Comparison of ENCODE assay signal across 14 cellular contexts in genomic region chr6:102407886-102408741, GRCh38.
DNase-seq lines count a peak whose midpoint lies in the region; ATAC-seq, FAIRE-seq and TF ChIP-seq lines count a peak whose summit lies in the region.
"Had no signal": no experiment of that assay in that cellular context is flagged by ENCODE, and none has a peak within 500 bp of the region (broad histone marks: within the 10 kb centered on the region; RNA-seq: fewer than 3 reads in every experiment).

No MANE protein-coding gene starts in this region.

- no peak for TF ChIP-seq EP300 in gastroesophageal sphincter (IDR thresholded peaks at IDR 0.05)

- ATAC-seq in PC-3 = peak; percentile 55
- no peak for ATAC-seq in WTC11
- ATAC-seq in GM21526 (IDR thresholded peaks at IDR 0.05; ENCODE audit: low FRiP score, unreplicated experiment) = no peak
- ATAC-seq in gastroesophageal sphincter = no peak

- no peak overlapping the region for H3K27ac ChIP-seq in PC-3 (ENCODE audit: low read length)
- H3K27ac ChIP-seq in gastroesophageal sphincter = no peak overlapping the region
- H3K27ac ChIP-seq: C4-2B had no signal

- POLR2A ChIA-PET in PC-3 (lab: Charles Lee; ENCODE audit: unreplicated experiment) (no interaction called here), WTC11 (lab: Charles Lee) (no interaction called here)

- H3K27me3 Mint-ChIP-seq in WTC11 (ENCODE audit: low read depth) = no peaks in the 10 kb centered on the region
- H3K27me3 Mint-ChIP-seq: CD4-positive, alpha-beta memory T cell had no signal

- H3K9me2 ChIP-seq in PC-3 (replicated peaks; ENCODE audit: low read length) = no peaks in the 10 kb centered on the region

- no peaks in the 10 kb centered on the region for H3F3A ChIP-seq in PC-3 (ENCODE audit: low read length, unreplicated experiment)

- peaks cover 3% of the 10 kb centered on the region for H3K36me3 Mint-ChIP-seq in WTC11
- H3K36me3 Mint-ChIP-seq: CD4-positive, alpha-beta memory T cell had no signal

- FAIRE-seq in frontal cortex (lab: Jason Lieb, UNC) = peak; percentile 10
- FAIRE-seq: GM12891, H1 had no signal

- no TSS peak for BruUV-seq in PC-3 (replicated peaks; lab: Mats Ljungman, UMichigan)

- no peak overlapping the region for H2AFZ ChIP-seq in PC-3 (ENCODE audit: low read length)

- no peak overlapping the region for H3K4me2 ChIP-seq in PC-3 (ENCODE audit: low read length)

- DNase-seq in ELR (ENCODE audit: low read depth) (peak; percentile 47), PC-3 (peak; percentile 36), WTC11 (ENCODE audit: low spot score) (no peak), frontal cortex (ENCODE audit: low spot score in 2 of 2) (no peak), AML-193 (lab: John Stamatoyannopoulos, UW) (no peak)
- DNase-seq: BE2C; CD4-positive, alpha-beta memory T cell; DMS79 had no signal

- no peak overlapping the region for H3K27ac Mint-ChIP-seq in WTC11
- H3K27ac Mint-ChIP-seq: CD4-positive, alpha-beta memory T cell had no signal

- no peaks in the 10 kb centered on the region for H3K4me1 ChIP-seq in PC-3 (ENCODE audit: insufficient read depth, low read length)
- no peaks in the 10 kb centered on the region for H3K4me1 ChIP-seq in gastroesophageal sphincter
- H3K4me1 ChIP-seq: BE2C, HAP-1 had no signal

- no peak for TF ChIP-seq POLR2A in gastroesophageal sphincter (IDR thresholded peaks at IDR 0.05)

- H3K4me1 Mint-ChIP-seq in WTC11 = peaks cover 10% of the 10 kb centered on the region
- H3K4me1 Mint-ChIP-seq: CD4-positive, alpha-beta memory T cell had no signal

- no peak for TF ChIP-seq CTCF in PC-3 (conservative IDR thresholded peaks at IDR 0.05; ENCODE audit: low read depth, low read length)
- TF ChIP-seq CTCF in WTC11 (IDR thresholded peaks at IDR 0.05) = no peak
- TF ChIP-seq CTCF in gastroesophageal sphincter (IDR thresholded peaks at IDR 0.05) = no peak

- H3K9ac ChIP-seq in PC-3 (ENCODE audit: low read length) = no peak overlapping the region

- 87 to 97% methylated on average over 2 to 4 of the region's 4 CpGs for WGBS in gastroesophageal sphincter (ENCODE audit: low coverage in 1 of 2), 2 donors

- H3K27me3 ChIP-seq in PC-3 (ENCODE audit: low read length) (no peaks in the 10 kb centered on the region), gastroesophageal sphincter (no peaks in the 10 kb centered on the region)
- H3K27me3 ChIP-seq: BE2C had no signal

- H3K9me3 Mint-ChIP-seq in WTC11 = peaks cover 5% of the 10 kb centered on the region

- H3K4me3 Mint-ChIP-seq in WTC11 = no peak overlapping the region
- H3K4me3 Mint-ChIP-seq: CD4-positive, alpha-beta memory T cell had no signal

- intact Hi-C loops in PC-3 (cut with micrococcal nuclease) = no loop called here

- H4K20me1 ChIP-seq in PC-3 (ENCODE audit: low read length) = no peaks in the 10 kb centered on the region

- H3K4me3 ChIP-seq in PC-3 (ENCODE audit: low read length) (no peak overlapping the region), gastroesophageal sphincter (no peak overlapping the region)
- H3K4me3 ChIP-seq: HAP-1 had no signal

- no peaks in the 10 kb centered on the region for H3K9me3 ChIP-seq in PC-3 (ENCODE audit: low read length)
- H3K9me3 ChIP-seq in gastroesophageal sphincter = no peaks in the 10 kb centered on the region
- H3K9me3 ChIP-seq: BE2C, HAP-1 had no signal

- CTCF ChIA-PET in PC-3 (lab: Charles Lee) (no interaction called here), WTC11 (lab: Charles Lee) (no interaction called here)

- H3K79me2 ChIP-seq in PC-3 (ENCODE audit: low read length) = no peaks in the 10 kb centered on the region

- H3K36me3 ChIP-seq in PC-3 (ENCODE audit: low read depth, low read length) (no peaks in the 10 kb centered on the region), gastroesophageal sphincter (no peaks in the 10 kb centered on the region)
- H3K36me3 ChIP-seq: BE2C, HAP-1 had no signal

TF ChIP-seq in WTC11, 78 proteins besides CTCF, POLR2A, EP300 and RAD21:
- TF ChIP-seq, protein P1, sequence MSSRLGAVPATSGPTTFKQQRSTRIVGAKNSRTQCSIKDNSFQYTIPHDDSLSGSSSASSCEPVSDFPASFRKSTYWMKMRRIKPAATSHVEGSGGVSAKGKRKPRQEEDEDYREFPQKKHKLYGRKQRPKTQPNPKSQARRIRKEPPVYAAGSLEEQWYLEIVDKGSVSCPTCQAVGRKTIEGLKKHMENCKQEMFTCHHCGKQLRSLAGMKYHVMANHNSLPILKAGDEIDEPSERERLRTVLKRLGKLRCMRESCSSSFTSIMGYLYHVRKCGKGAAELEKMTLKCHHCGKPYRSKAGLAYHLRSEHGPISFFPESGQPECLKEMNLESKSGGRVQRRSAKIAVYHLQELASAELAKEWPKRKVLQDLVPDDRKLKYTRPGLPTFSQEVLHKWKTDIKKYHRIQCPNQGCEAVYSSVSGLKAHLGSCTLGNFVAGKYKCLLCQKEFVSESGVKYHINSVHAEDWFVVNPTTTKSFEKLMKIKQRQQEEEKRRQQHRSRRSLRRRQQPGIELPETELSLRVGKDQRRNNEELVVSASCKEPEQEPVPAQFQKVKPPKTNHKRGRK (CRISPR knock-in tag; IDR thresholded peaks at IDR 0.05; ENCODE audit: borderline replicate concordance) = peak; percentile 86; the same call in 1 of the 2 replicates
- TF ChIP-seq ZNF263 (CRISPR knock-in tag; IDR thresholded peaks at IDR 0.05; ENCODE audit: low read depth) = no peak

Comparison
In these comparisons a context has a peak if more than half of its experiments do, and no peak if none do; other contexts are left out.
1. DNase-seq: peak in ELR (single experiment) and PC-3 (single experiment); none in WTC11 (single experiment), frontal cortex (0 of 2) and AML-193 (0 of 2).